8 cellular contexts compared by ENCODE assay signal in genomic region chr11:57761301-57762234, GRCh38. TPM values are rescaled to one million over a fixed set of nuclear protein-coding genes. Genes with fewer than 3 reads are reported as not detected.
A peak's percentile ranks its signal among the peaks of the same experiment; 100 is the strongest.
DNase-seq lines count a peak whose midpoint lies in the region; ATAC-seq and TF ChIP-seq lines count a peak whose summit lies in the region.

CTNND1 (plus strand) TSS chr11:57761802; CDS start chr11:57791479, 29,677 bp downstream.

- H3F3A ChIP-seq in GM23248 (ENCODE audit: insufficient read depth), result peaks cover 32% of the 10 kb centered on the region

- peak within 1 kb of the TSS; percentile 93 for H3K9ac ChIP-seq in GM23248

- ATAC-seq in T-helper 17 cell, result no peak
- ATAC-seq in HG02870 (IDR thresholded peaks at IDR 0.05; ENCODE audit: unreplicated experiment), result no peak

- TF ChIP-seq POLR2A in erythroblast (IDR thresholded peaks at IDR 0.05; ENCODE audit: low read length), result peak; percentile 84
- peak; percentile 73 to 97 for TF ChIP-seq POLR2A in thyroid gland (IDR thresholded peaks at IDR 0.05)

- in situ Hi-C loops in GM23248 (cut with MboI), result no loop called here

- CTCF ChIA-PET in GM10248 (lab: Yijun Ruan, JAX), result interaction anchor here (1.2 to 10.8 kb wide), 8 partner anchors 10 to 235 kb away, joined by 3 to 92 read pairs (median 6); partner anchors contain the start of gene BTBD18

- H3K27me3 Mint-ChIP-seq in T-helper 17 cell, result no peaks in the 10 kb centered on the region

- H3K36me3 Mint-ChIP-seq in T-helper 17 cell (ENCODE audit: low read depth), result no peaks in the 10 kb centered on the region

- H3K27ac ChIP-seq in GM23248, result peak within 1 kb of the TSS; percentile 86
- peak within 1 kb of the TSS; percentile 94 for H3K27ac ChIP-seq in mesodermal cell (ENCODE audit: low read depth, low read length, severe bottlenecking)
- peak within 1 kb of the TSS; percentile 86 to 95 (median 95) for H3K27ac ChIP-seq in thyroid gland

- peaks cover 12% of the 10 kb centered on the region; the same call in 1 of the 2 replicates for H4K20me1 ChIP-seq in GM23248 (ENCODE audit: insufficient read depth)

- TF ChIP-seq CTCF in GM10248 (IDR thresholded peaks at IDR 0.05; ENCODE audit: control extremely low read depth, extremely low read depth, low read depth, missing control alignments) (no peak), LNCaP clone FGC (IDR thresholded peaks at IDR 0.05; ENCODE audit: control insufficient read depth, extremely low read depth, insufficient read depth) (no peak), thyroid gland (IDR thresholded peaks at IDR 0.05) (no peak)

- no peaks in the 10 kb centered on the region for H3K9me3 ChIP-seq in GM23248 (ENCODE audit: low read depth)
- H3K9me3 ChIP-seq in T-helper 17 cell (ENCODE audit: control insufficient read depth, low read length, poor library complexity, severe bottlenecking), result no peaks in the 10 kb centered on the region
- no peaks in the 10 kb centered on the region for H3K9me3 ChIP-seq in mesodermal cell (ENCODE audit: control insufficient read depth, low read length)
- H3K9me3 ChIP-seq in thyroid gland, result no peaks in the 10 kb centered on the region

- H3K79me2 ChIP-seq in GM23248 (ENCODE audit: insufficient read depth), result peaks cover 59% of the 10 kb centered on the region

- H2AFZ ChIP-seq in GM23248, result peak within 1 kb of the TSS; percentile 94

- intact Hi-C loops in thyroid gland (cut with DNase I), result no loop called here

- H3K27me3 ChIP-seq in GM23248 (replicated peaks; ENCODE audit: insufficient read depth) (no peaks in the 10 kb centered on the region), thyroid gland (no peaks in the 10 kb centered on the region)

- peak within 1 kb of the TSS; percentile 99 for H3K4me2 ChIP-seq in GM23248 (ENCODE audit: unreplicated experiment)

- POLR2A ChIA-PET in GM10248 (lab: Yijun Ruan, JAX), result interaction anchor here (0.6 to 2.8 kb wide), 6 partner anchors 10 to 21 kb away, joined by 3 to 9 read pairs (median 4); partner anchors contain the start of gene BTBD18

- peak; percentile 87 for DNase-seq in GM10248 (ENCODE audit: extremely low spot score)
- peak; percentile 98 for DNase-seq in GM23248
- peak; percentile 99 for DNase-seq in LNCaP clone FGC (ENCODE audit: low read depth)
- DNase-seq in T-helper 17 cell, result no peak
- DNase-seq in erythroblast (lab: John Stamatoyannopoulos, UW), result peak; percentile 89 to 90
- peak; percentile 91 to 93 for DNase-seq in thyroid gland

- H3K4me3 Mint-ChIP-seq in T-helper 17 cell, result peak within 1 kb of the TSS; percentile 78

- H3K27ac Mint-ChIP-seq in T-helper 17 cell, result no peak within 1 kb of the TSS

- H3K9me2 ChIP-seq in GM23248 (ENCODE audit: insufficient read depth), result no peaks in the 10 kb centered on the region

- H3K4me1 ChIP-seq in GM23248 (ENCODE audit: insufficient read depth), result peaks cover 21% of the 10 kb centered on the region
- H3K4me1 ChIP-seq in mesodermal cell (ENCODE audit: control insufficient read depth, insufficient read depth, low read length, poor library complexity, severe bottlenecking), result peaks cover 11% of the 10 kb centered on the region
- H3K4me1 ChIP-seq in thyroid gland, result peaks cover 13 to 22% of the 10 kb centered on the region in 2 donors

- peaks cover 11% of the 10 kb centered on the region for H3K4me1 Mint-ChIP-seq in T-helper 17 cell

- H3K36me3 ChIP-seq in GM23248 (ENCODE audit: low read depth) (no peaks in the 10 kb centered on the region), mesodermal cell (ENCODE audit: control insufficient read depth, insufficient read depth, low read length) (peaks cover 16% of the 10 kb centered on the region), thyroid gland (no peaks in the 10 kb centered on the region)

- H3K4me3 ChIP-seq in GM23248, result peak within 1 kb of the TSS; percentile 93
- peak within 1 kb of the TSS; percentile 81 for H3K4me3 ChIP-seq in LNCaP clone FGC (ENCODE audit: low read depth, low read length)
- peak within 1 kb of the TSS; percentile 78 for H3K4me3 ChIP-seq in mesodermal cell (ENCODE audit: extremely low read depth, insufficient read depth, low read length, poor library complexity, severe bottlenecking)
- peak within 1 kb of the TSS; percentile 40 to 60 (median 41) for H3K4me3 ChIP-seq in thyroid gland (replicated peaks in 1 of 3)

- WGBS in GM23248 (ENCODE audit: low coverage in 1 of 2, low lambda C conversion rate in 2 of 2, missing lambda C conversion rate in 2 of 2), 2 experiments, result 1% methylated on average over 13 of the region's 13 CpGs
- WGBS in mesodermal cell (ENCODE audit: insufficient coverage in 2 of 2), 2 experiments, result 0 to 7% methylated on average over 5 to 9 of the region's 13 CpGs
- WGBS in thyroid gland, 2 donors, result 5 to 8% methylated on average over 13 of the region's 13 CpGs

RNA-seq across cellular contexts. Expression of gene CTNND1, which starts in this region (rescaled TPM):
- 94.2 and 101 TPM in 2 replicates for total RNA-seq in GM23248 (2014; rRNA removed; shearing (Covaris generic))
- 64.5 and 66.9 TPM in 2 replicates for polyA plus RNA-seq in GM23248 (2016; fragmentation: Nextera tagmentation; extraction: Ambion mirVana)
- total RNA-seq in T-helper 17 cell, result 10 to 100 TPM in 1 of 2 donors, 1 to 10 TPM in 1; 9.9 to 14.1 TPM
- polyA plus RNA-seq in mesodermal cell (2013, experiment 1 of 2), result 149 TPM
- polyA plus RNA-seq in mesodermal cell (2013, experiment 2 of 2), result 130 TPM
- total RNA-seq in thyroid gland, result 100 to 1,000 TPM; 178 to 238 (median 202) TPM

Comparison
In these comparisons a context has a peak if more than half of its experiments do, and no peak if none do; other contexts are left out.
1. DNase-seq: peak in GM10248 (single experiment), GM23248 (single experiment), LNCaP clone FGC (single experiment), erythroblast (2 of 2) and thyroid gland (2 of 2); none in T-helper 17 cell (0 of 3).
2. H3K4me3 ChIP-seq: peak in every context shown above with its lines; median percentile 93 in GM23248; 81 in LNCaP clone FGC; 78 in mesodermal cell; 41 in thyroid gland.
3. Peak in every context shown above with its lines, with median percentiles within 50 percentile points of each other: H3K27ac ChIP-seq.